In genomic region chr11:108032800-108033199, GRCh38 we compare ENCODE assay signal across 20 cellular contexts. TPM values are rescaled to one million over a fixed set of nuclear protein-coding genes. Genes with fewer than 3 reads are reported as not detected.
DNase-seq lines count a peak whose midpoint lies in the region; ATAC-seq, FAIRE-seq and TF ChIP-seq lines count a peak whose summit lies in the region.
"Had no signal": no experiment of that assay in that cellular context is flagged by ENCODE, and none has a peak within 500 bp of the region (broad histone marks: within the 10 kb centered on the region; RNA-seq: fewer than 3 reads in every experiment).

No MANE protein-coding gene starts in this region.

- H3K9me3 Mint-ChIP-seq in natural killer cell, result peaks cover 0 to 2% of the 10 kb centered on the region in 2 donors
- H3K9me3 Mint-ChIP-seq in natural killer cell treated with Interleukin-12 subunit alpha and Interleukin-12 subunit beta and Interleukin-15 and Interleukin-18, amount 100 ng/mL, for 72 hours, result peaks cover 5% of the 10 kb centered on the region

- no peaks in the 10 kb centered on the region for H3K9me1 ChIP-seq in K562 (ENCODE audit: control insufficient read depth, insufficient read depth, low read length)

- peaks cover 73% of the 10 kb centered on the region for H3K79me2 ChIP-seq in K562 (ENCODE audit: control insufficient read depth, insufficient read depth, low read length)

- H3K4me2 ChIP-seq in K562 (ENCODE audit: insufficient read depth, low read length), result no peak overlapping the region
- H3K4me2 ChIP-seq: A549 had no signal

- no peak for TF ChIP-seq RAD21 in K562 (CRISPR knock-in tag; conservative IDR thresholded peaks at IDR 0.05 in 1 of 2, IDR thresholded peaks at IDR 0.05 in 1 of 2)

- H3K4me1 Mint-ChIP-seq in natural killer cell, result peaks cover 29 to 50% of the 10 kb centered on the region in 2 donors
- H3K4me1 Mint-ChIP-seq in natural killer cell treated with Interleukin-12 subunit alpha and Interleukin-12 subunit beta and Interleukin-15 and Interleukin-18, amount 100 ng/mL, for 72 hours (ENCODE audit: low read depth in 2 of 2), result peaks cover 15 to 29% of the 10 kb centered on the region in 2 donors

- H3K27me3 Mint-ChIP-seq in natural killer cell (ENCODE audit: low read depth in 2 of 2), result no peaks in the 10 kb centered on the region
- no peaks in the 10 kb centered on the region for H3K27me3 Mint-ChIP-seq in natural killer cell treated with Interleukin-12 subunit alpha and Interleukin-12 subunit beta and Interleukin-15 and Interleukin-18, amount 100 ng/mL, for 72 hours

- no peak overlapping the region for H3K9ac ChIP-seq in K562 (ENCODE audit: insufficient read depth in 1 of 2, low read depth in 2 of 2, low read length in 2 of 2)

- intact Hi-C loops in natural killer cell (cut with micrococcal nuclease) (no loop called here), K562 (cut with micrococcal nuclease) (no loop called here)

- no peaks in the 10 kb centered on the region for H3K9me3 ChIP-seq in K562 (replicated peaks; ENCODE audit: control insufficient read depth, insufficient read depth, low read depth, low read length)
- H3K9me3 ChIP-seq: A549, BE2C had no signal

- no peaks in the 10 kb centered on the region for H3K36me3 Mint-ChIP-seq in natural killer cell
- peaks cover 6% of the 10 kb centered on the region for H3K36me3 Mint-ChIP-seq in natural killer cell treated with Interleukin-12 subunit alpha and Interleukin-12 subunit beta and Interleukin-15 and Interleukin-18, amount 100 ng/mL, for 72 hours

- peaks cover 55% of the 10 kb centered on the region for H3K36me3 ChIP-seq in K562 (ENCODE audit: control insufficient read depth, insufficient read depth, low read length)

- POLR2A ChIA-PET in K562 (lab: Yijun Ruan, JAX), result interaction anchor here (0.7 to 1.6 kb wide), 4 partner anchors 11 to 23 kb away, joined by 3 to 5 read pairs (median 4); no protein-coding TSS in a partner anchor

- no peak overlapping the region for H3K4me3 Mint-ChIP-seq in natural killer cell
- H3K4me3 Mint-ChIP-seq in natural killer cell treated with Interleukin-12 subunit alpha and Interleukin-12 subunit beta and Interleukin-15 and Interleukin-18, amount 100 ng/mL, for 72 hours, result no peak overlapping the region

- no peak for TF ChIP-seq EP300 in K562 (IDR thresholded peaks at IDR 0.05; ENCODE audit: low read length)

- DNase-seq in natural killer cell, result no peak
- DNase-seq in natural killer cell treated with Interleukin-12 subunit alpha and Interleukin-12 subunit beta and Interleukin-15 and Interleukin-18, amount 100 ng/mL, for 72 hours (ENCODE audit: low spot score), result no peak
- DNase-seq in K562 (ENCODE audit: extremely low read depth in 1 of 4, low spot score in 3 of 4), result no peak
- no peak for DNase-seq in stimulated activated CD4-positive, alpha-beta T cell treated with anti-CD3 and anti-CD28 coated beads, Interleukin-12 subunit alpha, Interleukin-12 subunit beta, amount 100 ng/mL, for 4 hours
- DNase-seq in activated CD4-positive, alpha-beta T cell treated with anti-CD3 and anti-CD28 coated beads for 4 hours, result no peak
- DNase-seq in foreskin melanocyte, result no peak
- no peak for DNase-seq in KG1 (lab: John Stamatoyannopoulos, UW)
- DNase-seq: BE2C, H7, MM.1S, NCI-H1048, NCI-H1417 treated with DMSO at 0.1 percent for 48 hours, NCI-H187, NCI-H446, NCI-H526, OCI-M1, SJCRH30 had no signal

- H4K20me1 ChIP-seq in K562 (replicated peaks; ENCODE audit: control insufficient read depth, insufficient read depth, low read length), result peaks cover 3% of the 10 kb centered on the region; the same call in 1 of the 2 replicates

- TF ChIP-seq CTCF in natural killer cell (IDR thresholded peaks at IDR 0.05) (no peak), K562 (IDR thresholded peaks at IDR 0.05 in 2 of 3, conservative IDR thresholded peaks at IDR 0.05 in 1 of 3; ENCODE audit: insufficient read depth in 2 of 3, low read depth in 1 of 3, low read length in 3 of 3) (no peak)

- in situ Hi-C loops in K562 (cut with MboI), result no loop called here

- H3K27me3 ChIP-seq in K562 (ENCODE audit: control insufficient read depth in 2 of 2, insufficient read depth in 2 of 2, low read length in 2 of 2), result no peaks in the 10 kb centered on the region
- H3K27me3 ChIP-seq: BE2C, SJCRH30 had no signal

- peak overlapping the region; percentile 29 to 54 for H3K27ac Mint-ChIP-seq in natural killer cell
- H3K27ac Mint-ChIP-seq in natural killer cell treated with Interleukin-12 subunit alpha and Interleukin-12 subunit beta and Interleukin-15 and Interleukin-18, amount 100 ng/mL, for 72 hours, result no peak overlapping the region

- no peak for TF ChIP-seq POLR2A in K562 (conservative IDR thresholded peaks at IDR 0.05)

- CTCF ChIA-PET in K562 (lab: Yijun Ruan, JAX; ENCODE audit: low intra/inter-chr PET ratio), result no interaction called here

- BruUV-seq in K562 (replicated peaks; lab: Mats Ljungman, UMichigan), result no TSS peak

- H3K4me1 ChIP-seq in K562 (replicated peaks in 1 of 2; ENCODE audit: control insufficient read depth in 2 of 2, insufficient read depth in 2 of 2, low read length in 2 of 2), result peaks cover 0 to 15% of the 10 kb centered on the region in 2 experiments; a peak in 2 of 5 replicates
- H3K4me1 ChIP-seq: A549, BE2C, SJCRH30 had no signal

- WGBS in K562 (ENCODE audit: insufficient coverage, low coverage, missing lambda C conversion rate), result 0% methylated on average over 1 of the region's 1 CpG

- no peak for FAIRE-seq in K562 (lab: Jason Lieb, UNC)
- FAIRE-seq: A549, RCC 7860 had no signal

- ATAC-seq in natural killer cell (no peak), HG02759 (IDR thresholded peaks at IDR 0.05; ENCODE audit: unreplicated experiment) (peak; percentile 48), K562 (peak; percentile 65; the same call in 2 of the 3 replicates)
- no peak for ATAC-seq in natural killer cell treated with Interleukin-12 subunit alpha and Interleukin-12 subunit beta and Interleukin-15 and Interleukin-18, amount 100 ng/mL, for 72 hours
- ATAC-seq: A549 had no signal

- H3K27ac ChIP-seq in K562 (ENCODE audit: extremely low read depth, low read depth, low read length), result no peak overlapping the region
- H3K27ac ChIP-seq: A549, SJCRH30 had no signal

- no peak overlapping the region for H3K4me3 ChIP-seq in K562
- H3K4me3 ChIP-seq: A549, SJCRH30 had no signal

- H2AFZ ChIP-seq in K562 (ENCODE audit: low read depth, low read length), result no peak overlapping the region

TF ChIP-seq in K562, 482 proteins besides CTCF, POLR2A, EP300 and RAD21:
- peak in 1 of 2 experiments; percentile 43; a peak in 1 of 4 replicates for TF ChIP-seq RCOR1 (IDR thresholded peaks at IDR 0.05; ENCODE audit: borderline replicate concordance in 1 of 2, low read depth in 2 of 2, low read length in 2 of 2)
- 0 out of 2 replicates have a peak, but pooled peaks have one; percentile 43 for TF ChIP-seq MYC (IDR thresholded peaks at IDR 0.05; ENCODE audit: low read depth, low read length)
- TF ChIP-seq MYC (CRISPR knock-in tag; IDR thresholded peaks at IDR 0.05; ENCODE audit: borderline replicate concordance, low read depth), result no peak
- no peak for TF ChIP-seq ATF6 (CRISPR knock-in tag; IDR thresholded peaks at IDR 0.05)

RNA-seq across cellular contexts. Expression of gene CUL5, which starts 24.1 kb away (rescaled TPM):
- total RNA-seq in natural killer cell (10 to 100 TPM; 59.1 to 68.3 (median 60.2) TPM), K562 (2014; rRNA removed) (23.0 and 27.3 TPM in 2 replicates), K562 (2014; rRNA removed; fragmentation: Illumina TruSeq; extraction: Trizol) (38.0 and 44.8 TPM in 2 replicates), K562 (2015; rRNA removed; fragmentation: Illumina TruSeq; extraction: Trizol) (29.4 and 34.1 TPM in 2 replicates), K562 (2021) (44.9 and 45.9 TPM in 2 replicates)
- 10 to 100 TPM; 29.9 to 51.9 TPM for total RNA-seq in natural killer cell treated with Interleukin-12 subunit alpha and Interleukin-12 subunit beta and Interleukin-15 and Interleukin-18, amount 100 ng/mL, for 72 hours
- 60.0 and 93.3 TPM in 2 replicates for total RNA-seq in K562 (2011; cell fraction: chromatin; rRNA removed; ENCODE audit: low replicate concordance)
- 39.0 and 42.5 TPM in 2 replicates for total RNA-seq in K562 (2011; cell fraction: nucleolus; rRNA removed)
- total RNA-seq in K562 (2011; cell fraction: nucleoplasm; rRNA removed), result 33.6 and 40.0 TPM in 2 replicates
- polyA plus RNA-seq in K562 (2011; rRNA removed) (17.5 and 23.8 TPM in 2 replicates), K562 (2014; fragmentation: Illumina TruSeq; extraction: Trizol) (20.5 and 22.5 TPM in 2 replicates), K562 (2014; fragmentation: Nextera tagmentation; extraction: Ambion mirVana) (10 to 100 TPM; 14.3 to 16.3 TPM), K562 (2014; rRNA removed) (15.3 and 17.5 TPM in 2 replicates)
- polyA plus RNA-seq in K562 (2011; cell fraction: cytosol; rRNA removed), result 13.7 and 13.8 TPM in 2 replicates
- 17.2 and 22.7 TPM in 2 replicates for polyA plus RNA-seq in K562 (2011; cell fraction: nucleus; rRNA removed)
- polyA plus RNA-seq in K562 (2012), result 10.4 and 17.8 TPM in 2 replicates
- 44.5 and 51.7 TPM in 2 replicates for polyA minus RNA-seq in K562 (2011; rRNA and poly(A)+ RNA removed)
- polyA minus RNA-seq in K562 (2011; cell fraction: cytosol; rRNA and poly(A)+ RNA removed), result 24.9 and 25.1 TPM in 2 replicates
- 42.4 and 67.8 TPM in 2 replicates for polyA minus RNA-seq in K562 (2011; cell fraction: nucleus; rRNA and poly(A)+ RNA removed)

Comparison
In these comparisons a context has a peak if more than half of its experiments do, and no peak if none do; other contexts are left out.
1. H3K27ac Mint-ChIP-seq: peak in natural killer cell (2 of 2); none in natural killer cell treated with Interleukin-12 subunit alpha and Interleukin-12 subunit beta and Interleukin-15 and Interleukin-18, amount 100 ng/mL, for 72 hours (0 of 2).
2. ATAC-seq: peak in HG02759 (single experiment) and K562 (single experiment); none in natural killer cell (0 of 3) and natural killer cell treated with Interleukin-12 subunit alpha and Interleukin-12 subunit beta and Interleukin-15 and Interleukin-18, amount 100 ng/mL, for 72 hours (0 of 2).